In genomic region chr1:231422798-231423309, GRCh38 we compare ENCODE assay signal across 8 cellular contexts. TPM values are rescaled to one million over a fixed set of nuclear protein-coding genes. Genes with fewer than 3 reads are reported as not detected.
DNase-seq lines count a peak whose midpoint lies in the region; TF ChIP-seq lines count a peak whose summit lies in the region.

No MANE protein-coding gene starts in this region.

- H2BK15ac ChIP-seq in mesendoderm (replicated peaks; ENCODE audit: low read depth) = no peak overlapping the region

- H3K9me3 ChIP-seq in cardiac muscle cell (ENCODE audit: low read depth) (no peaks in the 10 kb centered on the region), uterus (no peaks in the 10 kb centered on the region)

- H3K27me3 ChIP-seq in cardiac muscle cell (peaks cover 14% of the 10 kb centered on the region), mesendoderm (ENCODE audit: insufficient read depth, low read length, poor library complexity) (peaks cover 15% of the 10 kb centered on the region), uterus (no peaks in the 10 kb centered on the region)

- peak overlapping the region; percentile 92 to 98 (median 96) for H3K4me3 Mint-ChIP-seq in brain

- TF ChIP-seq CTCF in cardiac muscle cell (IDR thresholded peaks at IDR 0.05; ENCODE audit: low read depth, low read length) (no peak), brain (conservative IDR thresholded peaks at IDR 0.05) (no peak), uterus (IDR thresholded peaks at IDR 0.05) (no peak)

- peak overlapping the region; percentile 97 to 99 (median 98) for H3K27ac Mint-ChIP-seq in brain

- peak overlapping the region; percentile 96 for H3K27ac ChIP-seq in cardiac muscle cell
- peak overlapping the region; percentile 82 for H3K27ac ChIP-seq in mesendoderm (ENCODE audit: low read depth, low read length)
- H3K27ac ChIP-seq in uterus = peak overlapping the region; percentile 97 to 100

- H3K36me3 ChIP-seq in cardiac muscle cell = no peaks in the 10 kb centered on the region
- no peaks in the 10 kb centered on the region for H3K36me3 ChIP-seq in mesendoderm (ENCODE audit: control insufficient read depth, insufficient read depth, low read length)
- no peaks in the 10 kb centered on the region for H3K36me3 ChIP-seq in uterus

- H3K9me3 Mint-ChIP-seq in brain = peaks cover 0 to 4% (median 0%) of the 10 kb centered on the region in 5 experiments

- peak overlapping the region; percentile 61 for H3K4me2 ChIP-seq in mesendoderm (ENCODE audit: low read length)

- peak overlapping the region; percentile 98 for H3K56ac ChIP-seq in mesendoderm (ENCODE audit: low read length)

- peaks cover 19% of the 10 kb centered on the region for H3K27me3 Mint-ChIP-seq in brain

- peaks cover 47% of the 10 kb centered on the region for H3K4me1 Mint-ChIP-seq in brain

- H2BK5ac ChIP-seq in mesendoderm (ENCODE audit: low read length) = no peak overlapping the region

- no CpG with 5 or more reads among the region's 8 CpGs for WGBS in mesendoderm (ENCODE audit: extremely low coverage, insufficient coverage, low lambda C conversion rate)

- H3K18ac ChIP-seq in mesendoderm (ENCODE audit: low read length) = peak overlapping the region; percentile 54

- DNase-seq in cardiac muscle cell (ENCODE audit: low read depth in 1 of 2, low spot score in 1 of 2) (no peak), cardiac septum (ENCODE audit: low spot score) (no peak), mesendoderm (no peak), uterus (no peak), midbrain (lab: John Stamatoyannopoulos, UW) (no peak)
- no peak for DNase-seq in stimulated activated CD4-positive, alpha-beta T cell treated with anti-CD3 and anti-CD28 coated beads, Interleukin-4, amount 100 ng/mL, for 4 hours
- no peak for DNase-seq in stimulated activated CD4-positive, alpha-beta T cell treated with anti-CD3 and anti-CD28 coated beads, Interleukin-4, amount 100 ng/mL, for 24 hours

- H2AK5ac ChIP-seq in mesendoderm (ENCODE audit: low read length) = no peak overlapping the region

- H3K79me1 ChIP-seq in mesendoderm (ENCODE audit: low read length) = no peaks in the 10 kb centered on the region

- H3K9ac ChIP-seq in mesendoderm (ENCODE audit: low read length) = peak overlapping the region; percentile 79

- H3K4ac ChIP-seq in mesendoderm (ENCODE audit: low read depth, low read length) = peak overlapping the region; percentile 26

- peak overlapping the region; percentile 95 for H3K4me3 ChIP-seq in cardiac muscle cell
- H3K4me3 ChIP-seq in mesendoderm (ENCODE audit: low read length) = peak overlapping the region; percentile 54
- peak overlapping the region; percentile 46 to 98 for H3K4me3 ChIP-seq in uterus

- H4K5ac ChIP-seq in mesendoderm (ENCODE audit: low read length) = no peak overlapping the region

- intact Hi-C loops in cardiac septum (cut with DNase I) (loop anchor here (5.0 kb wide), 3 partner anchors 61 to 169 kb away; partner anchors contain the start of gene TSNAX), uterus (cut with DNase I; ENCODE audit: low total_unique reads) (no loop called here)

- H3K23ac ChIP-seq in mesendoderm (ENCODE audit: low read length) = no peak overlapping the region

- peaks cover 17% of the 10 kb centered on the region for H3K36me3 Mint-ChIP-seq in brain

- H3K79me2 ChIP-seq in mesendoderm (ENCODE audit: control insufficient read depth, insufficient read depth, low read length) = no peaks in the 10 kb centered on the region

- H2BK120ac ChIP-seq in mesendoderm (ENCODE audit: low read depth, low read length) = no peak overlapping the region

- H3K4me1 ChIP-seq in cardiac muscle cell (ENCODE audit: low read depth) = peaks cover 15% of the 10 kb centered on the region
- H3K4me1 ChIP-seq in mesendoderm (ENCODE audit: control insufficient read depth, low read depth, low read length) = no peaks in the 10 kb centered on the region
- H3K4me1 ChIP-seq in uterus = peaks cover 0 to 3% of the 10 kb centered on the region in 2 donors

- H4K8ac ChIP-seq in mesendoderm (ENCODE audit: low read depth, low read length) = no peak overlapping the region

- TF ChIP-seq POLR2A in uterus (IDR thresholded peaks at IDR 0.05) = no peak

RNA-seq across cellular contexts. Expression of gene EGLN1, which starts 0.8 kb away (rescaled TPM):
- 67.6 and 81.8 TPM in 2 replicates for total RNA-seq in cardiac muscle cell
- polyA plus RNA-seq in cardiac muscle cell = 54.0 and 54.2 TPM in 2 replicates
- total RNA-seq in cardiac septum = 47.5 TPM
- polyA plus RNA-seq in brain (ENCODE audit: insufficient read depth, low read depth, low replicate concordance) = 17.8 TPM
- 3.9 TPM for polyA plus RNA-seq in mesendoderm (2013, experiment 1 of 2)
- 4.0 TPM for polyA plus RNA-seq in mesendoderm (2013, experiment 2 of 2)
- total RNA-seq in uterus = 10 to 100 TPM; 17.6 to 65.1 (median 47.4) TPM
